1 cellular context compared by ENCODE assay signal in genomic region chr1:26471498-26472329, GRCh38.
TF ChIP-seq lines count a peak whose summit lies in the region.

No MANE protein-coding gene starts in this region.

TF ChIP-seq in K562, 482 proteins besides CTCF, POLR2A, EP300 and RAD21 (continued from another document and continues in another):
- TF ChIP-seq SIN3B (IDR thresholded peaks at IDR 0.05; ENCODE audit: low read depth): peak; percentile 25; the same call in 1 of the 2 replicates
- no peak for TF ChIP-seq HNRNPK (IDR thresholded peaks at IDR 0.05; ENCODE audit: low read depth, low read length, poor library complexity, severe bottlenecking)
- TF ChIP-seq, protein P1, sequence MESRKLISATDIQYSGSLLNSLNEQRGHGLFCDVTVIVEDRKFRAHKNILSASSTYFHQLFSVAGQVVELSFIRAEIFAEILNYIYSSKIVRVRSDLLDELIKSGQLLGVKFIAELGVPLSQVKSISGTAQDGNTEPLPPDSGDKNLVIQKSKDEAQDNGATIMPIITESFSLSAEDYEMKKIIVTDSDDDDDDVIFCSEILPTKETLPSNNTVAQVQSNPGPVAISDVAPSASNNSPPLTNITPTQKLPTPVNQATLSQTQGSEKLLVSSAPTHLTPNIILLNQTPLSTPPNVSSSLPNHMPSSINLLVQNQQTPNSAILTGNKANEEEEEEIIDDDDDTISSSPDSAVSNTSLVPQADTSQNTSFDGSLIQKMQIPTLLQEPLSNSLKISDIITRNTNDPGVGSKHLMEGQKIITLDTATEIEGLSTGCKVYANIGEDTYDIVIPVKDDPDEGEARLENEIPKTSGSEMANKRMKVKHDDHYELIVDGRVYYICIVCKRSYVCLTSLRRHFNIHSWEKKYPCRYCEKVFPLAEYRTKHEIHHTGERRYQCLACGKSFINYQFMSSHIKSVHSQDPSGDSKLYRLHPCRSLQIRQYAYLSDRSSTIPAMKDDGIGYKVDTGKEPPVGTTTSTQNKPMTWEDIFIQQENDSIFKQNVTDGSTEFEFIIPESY (CRISPR knock-in tag; IDR thresholded peaks at IDR 0.05): no peak
- no peak for TF ChIP-seq CHD1 (IDR thresholded peaks at IDR 0.05; ENCODE audit: low read length)
- TF ChIP-seq TGIF2 (CRISPR knock-in tag; IDR thresholded peaks at IDR 0.05): 0 out of 2 replicates have a peak, but pooled peaks have one; percentile 20
- TF ChIP-seq, protein P2, sequence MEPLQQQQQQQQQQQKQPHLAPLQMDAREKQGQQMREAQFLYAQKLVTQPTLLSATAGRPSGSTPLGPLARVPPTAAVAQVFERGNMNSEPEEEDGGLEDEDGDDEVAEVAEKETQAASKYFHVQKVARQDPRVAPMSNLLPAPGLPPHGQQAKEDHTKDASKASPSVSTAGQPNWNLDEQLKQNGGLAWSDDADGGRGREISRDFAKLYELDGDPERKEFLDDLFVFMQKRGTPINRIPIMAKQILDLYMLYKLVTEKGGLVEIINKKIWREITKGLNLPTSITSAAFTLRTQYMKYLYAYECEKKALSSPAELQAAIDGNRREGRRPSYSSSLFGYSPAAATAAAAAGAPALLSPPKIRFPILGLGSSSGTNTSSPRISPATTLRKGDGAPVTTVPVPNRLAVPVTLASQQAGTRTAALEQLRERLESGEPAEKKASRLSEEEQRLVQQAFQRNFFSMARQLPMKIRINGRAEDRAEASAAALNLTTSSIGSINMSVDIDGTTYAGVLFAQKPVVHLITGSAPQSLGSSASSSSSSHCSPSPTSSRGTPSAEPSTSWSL (CRISPR knock-in tag; IDR thresholded peaks at IDR 0.05; ENCODE audit: borderline replicate concordance): no peak
- TF ChIP-seq USF2 (CRISPR knock-in tag; IDR thresholded peaks at IDR 0.05): no peak
- TF ChIP-seq ZNF592 (IDR thresholded peaks at IDR 0.05): no peak
- TF ChIP-seq ZNF445 (CRISPR knock-in tag; IDR thresholded peaks at IDR 0.05; ENCODE audit: low read depth): no peak
- no peak for TF ChIP-seq HCFC1 (IDR thresholded peaks at IDR 0.05; ENCODE audit: low read depth, low read length)
- no peak for TF ChIP-seq KLF13 (tag; IDR thresholded peaks at IDR 0.05; ENCODE audit: borderline replicate concordance, low read depth)
- peak; percentile 50 to 72; a peak in 2 of 4 replicates for TF ChIP-seq SRF (CRISPR knock-in tag; IDR thresholded peaks at IDR 0.05)
- TF ChIP-seq AFF4 (CRISPR knock-in tag; IDR thresholded peaks at IDR 0.05): 0 out of 2 replicates have a peak, but pooled peaks have one; percentile 85
- TF ChIP-seq BRF1 (IDR thresholded peaks at IDR 0.05; ENCODE audit: borderline replicate concordance, extremely low read depth, insufficient read length): no peak
- TF ChIP-seq RCOR1 (IDR thresholded peaks at IDR 0.05; ENCODE audit: borderline replicate concordance in 1 of 2, low read depth in 2 of 2, low read length in 2 of 2): no peak
- TF ChIP-seq ZFP36 (IDR thresholded peaks at IDR 0.05; ENCODE audit: low read depth, low read length, partially characterized antibody): no peak
- peak; percentile 24; the same call in 1 of the 2 replicates for TF ChIP-seq ZNF12 (CRISPR knock-in tag; IDR thresholded peaks at IDR 0.05)
- no peak for TF ChIP-seq MAFG (tag; conservative IDR thresholded peaks at IDR 0.05)
- TF ChIP-seq PATZ1 (CRISPR knock-in tag; IDR thresholded peaks at IDR 0.05; ENCODE audit: borderline replicate concordance): no peak
- peak; percentile 44 for TF ChIP-seq L3MBTL2 (IDR thresholded peaks at IDR 0.05)
- no peak for TF ChIP-seq MITF (IDR thresholded peaks at IDR 0.05)
- TF ChIP-seq, protein P3, sequence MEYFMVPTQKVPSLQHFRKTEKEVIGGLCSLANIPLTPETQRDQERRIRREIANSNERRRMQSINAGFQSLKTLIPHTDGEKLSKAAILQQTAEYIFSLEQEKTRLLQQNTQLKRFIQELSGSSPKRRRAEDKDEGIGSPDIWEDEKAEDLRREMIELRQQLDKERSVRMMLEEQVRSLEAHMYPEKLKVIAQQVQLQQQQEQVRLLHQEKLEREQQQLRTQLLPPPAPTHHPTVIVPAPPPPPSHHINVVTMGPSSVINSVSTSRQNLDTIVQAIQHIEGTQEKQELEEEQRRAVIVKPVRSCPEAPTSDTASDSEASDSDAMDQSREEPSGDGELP (CRISPR knock-in tag; IDR thresholded peaks at IDR 0.05; ENCODE audit: borderline replicate concordance): peak; percentile 60; the same call in 1 of the 2 replicates
- TF ChIP-seq ELF2 (CRISPR knock-in tag; IDR thresholded peaks at IDR 0.05): no peak; the same call in 1 of the 2 replicates
- TF ChIP-seq MECOM (CRISPR knock-in tag; IDR thresholded peaks at IDR 0.05): 0 out of 2 replicates have a peak, but pooled peaks have one; percentile 18
- TF ChIP-seq ZNF41 (CRISPR knock-in tag; conservative IDR thresholded peaks at IDR 0.05): no peak
- TF ChIP-seq NCOA4 (IDR thresholded peaks at IDR 0.05; ENCODE audit: partially characterized antibody): no peak
- TF ChIP-seq, protein P4, sequence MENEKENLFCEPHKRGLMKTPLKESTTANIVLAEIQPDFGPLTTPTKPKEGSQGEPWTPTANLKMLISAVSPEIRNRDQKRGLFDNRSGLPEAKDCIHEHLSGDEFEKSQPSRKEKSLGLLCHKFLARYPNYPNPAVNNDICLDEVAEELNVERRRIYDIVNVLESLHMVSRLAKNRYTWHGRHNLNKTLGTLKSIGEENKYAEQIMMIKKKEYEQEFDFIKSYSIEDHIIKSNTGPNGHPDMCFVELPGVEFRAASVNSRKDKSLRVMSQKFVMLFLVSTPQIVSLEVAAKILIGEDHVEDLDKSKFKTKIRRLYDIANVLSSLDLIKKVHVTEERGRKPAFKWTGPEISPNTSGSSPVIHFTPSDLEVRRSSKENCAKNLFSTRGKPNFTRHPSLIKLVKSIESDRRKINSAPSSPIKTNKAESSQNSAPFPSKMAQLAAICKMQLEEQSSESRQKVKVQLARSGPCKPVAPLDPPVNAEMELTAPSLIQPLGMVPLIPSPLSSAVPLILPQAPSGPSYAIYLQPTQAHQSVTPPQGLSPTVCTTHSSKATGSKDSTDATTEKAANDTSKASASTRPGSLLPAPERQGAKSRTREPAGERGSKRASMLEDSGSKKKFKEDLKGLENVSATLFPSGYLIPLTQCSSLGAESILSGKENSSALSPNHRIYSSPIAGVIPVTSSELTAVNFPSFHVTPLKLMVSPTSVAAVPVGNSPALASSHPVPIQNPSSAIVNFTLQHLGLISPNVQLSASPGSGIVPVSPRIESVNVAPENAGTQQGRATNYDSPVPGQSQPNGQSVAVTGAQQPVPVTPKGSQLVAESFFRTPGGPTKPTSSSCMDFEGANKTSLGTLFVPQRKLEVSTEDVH (IDR thresholded peaks at IDR 0.05; ENCODE audit: low read depth, partially characterized antibody): no peak
- no peak for TF ChIP-seq NEUROD1 (IDR thresholded peaks at IDR 0.05; ENCODE audit: borderline replicate concordance, low read depth, low read length, partially characterized antibody)
- TF ChIP-seq SMARCC2 (IDR thresholded peaks at IDR 0.05; ENCODE audit: low read depth): no peak
- no peak for TF ChIP-seq RBM25 (IDR thresholded peaks at IDR 0.05; ENCODE audit: low read depth, low read length, severe bottlenecking)
- TF ChIP-seq RNF2 (IDR thresholded peaks at IDR 0.05): 0 out of 2 replicates have a peak, but pooled peaks have one; percentile 9
- no peak for TF ChIP-seq ZNF76 (CRISPR knock-in tag; IDR thresholded peaks at IDR 0.05; ENCODE audit: borderline replicate concordance)
- TF ChIP-seq NR2F6 (CRISPR knock-in tag; IDR thresholded peaks at IDR 0.05): no peak
- no peak for TF ChIP-seq SRSF1 (IDR thresholded peaks at IDR 0.05; ENCODE audit: low read depth, low read length)
- peak; percentile 79; the same call in 1 of the 2 replicates for TF ChIP-seq ELF4 (CRISPR knock-in tag; IDR thresholded peaks at IDR 0.05)
- TF ChIP-seq, protein P5, sequence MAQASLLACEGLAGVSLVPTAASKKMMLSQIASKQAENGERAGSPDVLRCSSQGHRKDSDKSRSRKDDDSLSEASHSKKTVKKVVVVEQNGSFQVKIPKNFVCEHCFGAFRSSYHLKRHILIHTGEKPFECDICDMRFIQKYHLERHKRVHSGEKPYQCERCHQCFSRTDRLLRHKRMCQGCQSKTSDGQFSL (CRISPR knock-in tag; IDR thresholded peaks at IDR 0.05): peak; percentile 95
- TF ChIP-seq, protein P5 (tag; IDR thresholded peaks at IDR 0.05): peak in 1 of 2 experiments; percentile 99; a peak in 1 of 4 replicates
- no peak for TF ChIP-seq MAFK (IDR thresholded peaks at IDR 0.05; ENCODE audit: low read length)
- no peak for TF ChIP-seq TRIM24 (IDR thresholded peaks at IDR 0.05)
- no peak for TF ChIP-seq YBX1 (IDR thresholded peaks at IDR 0.05)
